21 cellular contexts compared by ENCODE assay signal in genomic region chr3:104461431-104461830, GRCh38.
DNase-seq lines count a peak whose midpoint lies in the region; ATAC-seq and TF ChIP-seq lines count a peak whose summit lies in the region.
"Had no signal": no experiment of that assay in that cellular context is flagged by ENCODE, and none has a peak within 500 bp of the region (broad histone marks: within the 10 kb centered on the region; RNA-seq: fewer than 3 reads in every experiment).

No MANE protein-coding gene starts in this region.

- ATAC-seq in Right ventricle myocardium superior (ENCODE audit: poor library complexity) (peak; percentile 83), HG02973 (IDR thresholded peaks at IDR 0.05; ENCODE audit: unreplicated experiment) (no peak)
- ATAC-seq: stimulated activated naive CD8-positive, alpha-beta T cell treated with anti-CD3 and anti-CD28 coated beads, Interleukin-15, Interleukin-2, amounts not matched to agents 100 U/mL and 50 U/mL, for 24 hours; T-helper 17 cell had no signal

- H3K36me3 Mint-ChIP-seq in mesothelial cell of epicardium, result no peaks in the 10 kb centered on the region
- H3K36me3 Mint-ChIP-seq: brain had no signal

- H3K9me3 ChIP-seq in cardiac muscle cell (ENCODE audit: low read depth), result no peaks in the 10 kb centered on the region
- H3K9me3 ChIP-seq: adrenal gland, BLaER1, Caco-2 had no signal

- peak overlapping the region; percentile 98 for H3K27ac ChIP-seq in cardiac muscle cell
- H3K27ac ChIP-seq: BLaER1 had no signal

- no peaks in the 10 kb centered on the region for H3K27me3 Mint-ChIP-seq in mesothelial cell of epicardium (ENCODE audit: low read depth)
- H3K27me3 Mint-ChIP-seq: brain, T-helper 17 cell had no signal

- intact Hi-C loops in Right ventricle myocardium superior (cut with DNase I) (no loop called here), cardiac septum (cut with DNase I) (no loop called here)

- no peak for TF ChIP-seq CTCF in cardiac muscle cell (IDR thresholded peaks at IDR 0.05; ENCODE audit: low read depth, low read length)
- TF ChIP-seq CTCF in mesothelial cell of epicardium (IDR thresholded peaks at IDR 0.05; ENCODE audit: unreplicated experiment), result no peak

- H3K9me3 Mint-ChIP-seq in mesothelial cell of epicardium, result peaks cover 11% of the 10 kb centered on the region

- H3K4me3 Mint-ChIP-seq in mesothelial cell of epicardium, result no peak overlapping the region
- H3K4me3 Mint-ChIP-seq: brain, T-helper 17 cell had no signal

- no peak overlapping the region for H3K4me3 ChIP-seq in cardiac muscle cell
- H3K4me3 ChIP-seq: adrenal gland, BLaER1, lung had no signal

- no peaks in the 10 kb centered on the region for H3K27me3 ChIP-seq in cardiac muscle cell
- H3K27me3 ChIP-seq: adrenal gland, BLaER1 had no signal

- H3K4me1 Mint-ChIP-seq in mesothelial cell of epicardium, result peaks cover 27% of the 10 kb centered on the region
- H3K4me1 Mint-ChIP-seq: brain had no signal

- DNase-seq in Right ventricle myocardium superior, result no peak
- no peak for DNase-seq in cardiac septum (ENCODE audit: low spot score)
- DNase-seq in cardiac muscle cell (ENCODE audit: low read depth in 1 of 2, low spot score in 1 of 2), result peak in 1 of 2 donors; percentile 83
- no peak for DNase-seq in mesothelial cell of epicardium (ENCODE audit: low spot score in 2 of 2, unreplicated experiment in 2 of 2)
- DNase-seq in NCI-H2171 (lab: John Stamatoyannopoulos, UW), result no peak
- DNase-seq in AML-193 (lab: John Stamatoyannopoulos, UW), result no peak
- DNase-seq in activated CD4-positive, CD25-positive, alpha-beta regulatory T cell treated with anti-CD3 and anti-CD28 coated beads, Interleukin-2, amount 50 U/mL, for 72 hours, result no peak
- DNase-seq: activated CD4-positive, alpha-beta T cell treated with anti-CD3 and anti-CD28 coated beads for 4 hours; activated naive CD4-positive, alpha-beta T cell treated with Interleukin-2 at 50 U/mL for 16 hours; activated T-cell treated with anti-CD3 and anti-CD28 coated beads, Interleukin-2, amount 50 U/mL, for 48 hours; adrenal gland; DMS79 treated with DMSO at 0.1 percent for 48 hours; NCI-H2029 treated with DMSO at 0.1 percent for 48 hours; NCI-H345; stimulated activated naive CD8-positive, alpha-beta T cell treated with anti-CD3 and anti-CD28 coated beads, Interleukin-15, Interleukin-2, amounts not matched to agents 100 U/mL and 50 U/mL, for 24 hours; T-helper 17 cell had no signal

- H3K27ac Mint-ChIP-seq in mesothelial cell of epicardium, result peak overlapping the region; percentile 75
- H3K27ac Mint-ChIP-seq: brain, T-helper 17 cell had no signal

- H3K36me3 ChIP-seq in cardiac muscle cell, result no peaks in the 10 kb centered on the region
- H3K36me3 ChIP-seq: adrenal gland, BLaER1 had no signal

- peaks cover 28% of the 10 kb centered on the region for H3K4me1 ChIP-seq in cardiac muscle cell (ENCODE audit: low read depth)
- H3K4me1 ChIP-seq: adrenal gland, BLaER1, Caco-2 had no signal
